In genomic region chr11:67251841-67252240, GRCh38 we compare ENCODE assay signal across 19 cellular contexts.
A peak's percentile ranks its signal among the peaks of the same experiment; 100 is the strongest.
DNase-seq lines count a peak whose midpoint lies in the region; ATAC-seq lines count a peak whose summit lies in the region.
"Had no signal": no experiment of that assay in that cellular context is flagged by ENCODE, and none has a peak within 500 bp of the region (broad histone marks: within the 10 kb centered on the region; RNA-seq: fewer than 3 reads in every experiment).

No MANE protein-coding gene starts in this region.

- no peak overlapping the region for H3K4me3 Mint-ChIP-seq in stimulated activated naive CD8-positive, alpha-beta T cell treated with anti-CD3 and anti-CD28 coated beads, Interleukin-15, Interleukin-2, amounts not matched to agents 100 ng/mL and 50 ng/mL, for 24 hours
- no peak overlapping the region for H3K4me3 Mint-ChIP-seq in activated naive CD8-positive, alpha-beta T cell
- H3K4me3 Mint-ChIP-seq: T-helper 1 cell treated with Interleukin-12 subunit alpha and Interleukin-12 subunit beta and Interleukin-4 antibody, amounts not matched to agents 30 μg/mL and 1 μg/mL, for 36 hours had no signal

- H3K27ac Mint-ChIP-seq in stimulated activated naive CD8-positive, alpha-beta T cell treated with anti-CD3 and anti-CD28 coated beads, Interleukin-15, Interleukin-2, amounts not matched to agents 100 ng/mL and 50 ng/mL, for 24 hours, result peak overlapping the region; percentile 16
- H3K27ac Mint-ChIP-seq in activated naive CD8-positive, alpha-beta T cell, result peak overlapping the region; percentile 29
- H3K27ac Mint-ChIP-seq: T-helper 1 cell treated with Interleukin-12 subunit alpha and Interleukin-12 subunit beta and Interleukin-4 antibody, amounts not matched to agents 30 μg/mL and 1 μg/mL, for 36 hours had no signal

- H3K4me1 Mint-ChIP-seq in stimulated activated naive CD8-positive, alpha-beta T cell treated with anti-CD3 and anti-CD28 coated beads, Interleukin-15, Interleukin-2, amounts not matched to agents 100 ng/mL and 50 ng/mL, for 24 hours (ENCODE audit: low read depth), result peaks cover 37% of the 10 kb centered on the region
- peaks cover 43% of the 10 kb centered on the region for H3K4me1 Mint-ChIP-seq in activated naive CD8-positive, alpha-beta T cell (ENCODE audit: low read depth)

- ATAC-seq in stimulated activated naive CD8-positive, alpha-beta T cell treated with anti-CD3 and anti-CD28 coated beads, Interleukin-15, Interleukin-2, amounts not matched to agents 100 U/mL and 50 U/mL, for 24 hours, result no peak
- ATAC-seq in HG02588 (IDR thresholded peaks at IDR 0.05; ENCODE audit: unreplicated experiment), result no peak
- ATAC-seq: pancreas had no signal

- no peaks in the 10 kb centered on the region for H3K27me3 Mint-ChIP-seq in stimulated activated naive CD8-positive, alpha-beta T cell treated with anti-CD3 and anti-CD28 coated beads, Interleukin-15, Interleukin-2, amounts not matched to agents 100 ng/mL and 50 ng/mL, for 24 hours
- H3K27me3 Mint-ChIP-seq in activated naive CD8-positive, alpha-beta T cell, result no peaks in the 10 kb centered on the region

- DNase-seq in stimulated activated naive CD8-positive, alpha-beta T cell treated with anti-CD3 and anti-CD28 coated beads, Interleukin-15, Interleukin-2, amounts not matched to agents 100 U/mL and 50 U/mL, for 24 hours, result no peak
- DNase-seq in fibroblast of peridontal ligament (ENCODE audit: extremely low read depth) (peak; percentile 56), NCI-H510A (lab: John Stamatoyannopoulos, UW) (no peak)
- DNase-seq in stimulated activated CD4-positive, alpha-beta T cell treated with anti-CD3 and anti-CD28 coated beads, Interleukin-4, amount 100 ng/mL, for 4 hours, result no peak
- DNase-seq in activated CD4-positive, CD25-positive, alpha-beta regulatory T cell (lab: John Stamatoyannopoulos, UW), result no peak
- DNase-seq: activated CD4-positive, alpha-beta T cell treated with anti-CD3 and anti-CD28 coated beads, Interleukin-2, amount 50 U/mL, for 1 hour; activated T-cell treated with anti-CD3 and anti-CD28 coated beads, Interleukin-2, amount 50 U/mL, for 1 hour; cortex of kidney; DMS79; foreskin melanocyte; NCI-H187; NCI-H82; pancreas; SHP77 treated with DMSO at 0.1 percent for 48 hours; stimulated activated naive CD4-positive, alpha-beta T cell had no signal

- no peaks in the 10 kb centered on the region for H3K9me3 Mint-ChIP-seq in stimulated activated naive CD8-positive, alpha-beta T cell treated with anti-CD3 and anti-CD28 coated beads, Interleukin-15, Interleukin-2, amounts not matched to agents 100 ng/mL and 50 ng/mL, for 24 hours
- no peaks in the 10 kb centered on the region for H3K9me3 Mint-ChIP-seq in activated naive CD8-positive, alpha-beta T cell (ENCODE audit: low read depth)
- H3K9me3 Mint-ChIP-seq: T-helper 1 cell treated with Interleukin-12 subunit alpha and Interleukin-12 subunit beta and Interleukin-4 antibody, amounts not matched to agents 30 μg/mL and 1 μg/mL, for 36 hours had no signal

- H3K36me3 Mint-ChIP-seq in stimulated activated naive CD8-positive, alpha-beta T cell treated with anti-CD3 and anti-CD28 coated beads, Interleukin-15, Interleukin-2, amounts not matched to agents 100 ng/mL and 50 ng/mL, for 24 hours (ENCODE audit: low read depth), result peaks cover 93% of the 10 kb centered on the region
- H3K36me3 Mint-ChIP-seq in activated naive CD8-positive, alpha-beta T cell, result peaks cover 7% of the 10 kb centered on the region
